In genomic region chr15:85794598-85795319, GRCh38 we compare ENCODE assay signal across 8 cellular contexts. TPM values are rescaled to one million over a fixed set of nuclear protein-coding genes. Genes with fewer than 3 reads are reported as not detected.
A peak's percentile ranks its signal among the peaks of the same experiment; 100 is the strongest.
DNase-seq lines count a peak whose midpoint lies in the region; TF ChIP-seq lines count a peak whose summit lies in the region.

Gene KLHL25 (minus strand): TSS chr15:85794925. CDS start chr15:85769810, 25,115 bp downstream.

- peaks cover 24% of the 10 kb centered on the region for H3K27me3 Mint-ChIP-seq in activated naive CD4-positive, alpha-beta T cell treated with anti-CD3 and anti-CD28 coated beads, Interleukin-2, amount 10 ng/mL, durations not matched to agents 7 days and 5 days

- H3K4me1 ChIP-seq in SJSA1 (replicated peaks) = peaks cover 14% of the 10 kb centered on the region

- H3K4me3 ChIP-seq in HFF-Myc (replicated peaks; ENCODE audit: low read depth, low read length) (peak within 1 kb of the TSS; percentile 75), SJSA1 (peak within 1 kb of the TSS; percentile 97)

- H3K4me3 Mint-ChIP-seq in activated naive CD4-positive, alpha-beta T cell treated with anti-CD3 and anti-CD28 coated beads, Interleukin-2, amount 10 ng/mL, durations not matched to agents 7 days and 5 days = peak within 1 kb of the TSS; percentile 85

- H3K27me3 ChIP-seq in SJSA1 (replicated peaks) = no peaks in the 10 kb centered on the region

- H3K9me3 ChIP-seq in SJSA1 (replicated peaks) = no peaks in the 10 kb centered on the region

- peaks cover 33% of the 10 kb centered on the region for H3K4me1 Mint-ChIP-seq in activated naive CD4-positive, alpha-beta T cell treated with anti-CD3 and anti-CD28 coated beads, Interleukin-2, amount 10 ng/mL, durations not matched to agents 7 days and 5 days

- peak within 1 kb of the TSS; percentile 47 for H3K27ac ChIP-seq in SJSA1

- peaks cover 3% of the 10 kb centered on the region for H3K36me3 Mint-ChIP-seq in activated naive CD4-positive, alpha-beta T cell treated with anti-CD3 and anti-CD28 coated beads, Interleukin-2, amount 10 ng/mL, durations not matched to agents 7 days and 5 days

- CTCF ChIA-PET in activated naive CD4-positive, alpha-beta T cell treated with anti-CD3 and anti-CD28 coated beads, Interleukin-2, amount 10 ng/mL, durations not matched to agents 7 days and 5 days (lab: Charles Lee) = interaction anchor here (0.8 kb wide), 1 partner anchor 65 kb away, joined by 3 read pairs; no protein-coding TSS in a partner anchor

- DNase-seq in GM04503 (ENCODE audit: low read depth) (peak; percentile 61), HFF-Myc (ENCODE audit: extremely low read depth, low read depth) (peak; percentile 72), MV-4-11 (lab: John Stamatoyannopoulos, UW) (peak; percentile 89), SJSA1 (ENCODE audit: low read depth in 1 of 2, low spot score in 2 of 2) (peak; percentile 90 to 95), globus pallidus (ENCODE audit: low spot score) (peak; percentile 96), nucleus accumbens (lab: John Stamatoyannopoulos, UW) (peak; percentile 42 to 96 (median 92)), superior temporal gyrus (ENCODE audit: extremely low spot score) (peak; percentile 96)
- DNase-seq in activated naive CD4-positive, alpha-beta T cell treated with anti-CD3 and anti-CD28 coated beads, Interleukin-2, amount 10 ng/mL, durations not matched to agents 7 days and 5 days = peak; percentile 96

- peaks cover 1% of the 10 kb centered on the region for H3K9me3 Mint-ChIP-seq in activated naive CD4-positive, alpha-beta T cell treated with anti-CD3 and anti-CD28 coated beads, Interleukin-2, amount 10 ng/mL, durations not matched to agents 7 days and 5 days

- H3K27ac Mint-ChIP-seq in activated naive CD4-positive, alpha-beta T cell treated with anti-CD3 and anti-CD28 coated beads, Interleukin-2, amount 10 ng/mL, durations not matched to agents 7 days and 5 days = peak within 1 kb of the TSS; percentile 91

- peaks cover 5% of the 10 kb centered on the region for H3K36me3 ChIP-seq in SJSA1

- TF ChIP-seq CTCF in HFF-Myc (IDR thresholded peaks at IDR 0.05; ENCODE audit: low read depth, low read length, missing control alignments) = no peak

RNA-seq across cellular contexts. Expression of gene KLHL25, which starts in this region (rescaled TPM):
- 4.0 and 4.3 TPM in 2 replicates for total RNA-seq in SJSA1 (2014; rRNA removed; shearing (Covaris generic))

Comparison
In these comparisons a context has a peak if more than half of its experiments do, and no peak if none do; other contexts are left out.
1. Peak in every context shown above with its lines: DNase-seq, H3K4me3 ChIP-seq and H3K27ac ChIP-seq.